In the genomic region with DNA sequence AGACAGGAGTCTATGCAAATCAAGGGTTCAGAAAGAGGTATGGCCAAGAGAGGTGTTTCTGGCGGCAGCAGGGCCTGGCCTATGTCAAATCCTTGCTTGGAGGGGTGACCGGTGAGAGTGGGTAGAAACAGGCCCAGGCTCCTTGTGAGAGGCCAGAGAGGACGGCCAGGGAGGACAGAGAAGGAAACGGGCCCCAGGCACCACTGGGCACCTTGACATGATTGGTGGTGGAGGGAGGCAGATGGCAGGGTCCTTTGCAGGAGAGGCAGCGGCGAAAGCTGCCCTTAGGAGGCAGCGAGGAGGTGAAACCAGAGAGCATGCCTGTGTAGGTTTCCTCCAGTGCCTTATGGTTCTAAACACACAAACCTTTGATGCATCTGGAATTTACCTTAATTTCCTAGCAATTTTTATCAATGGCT, we compare ENCODE assay signal across 11 cellular contexts. TPM values are rescaled to one million over a fixed set of nuclear protein-coding genes. Genes with fewer than 3 reads are reported as not detected.
DNase-seq lines count a peak whose midpoint lies in the region; ATAC-seq, FAIRE-seq and TF ChIP-seq lines count a peak whose summit lies in the region.
"Had no signal": no experiment of that assay in that cellular context is flagged by ENCODE, and none has a peak within 500 bp of the region (broad histone marks: within the 10 kb centered on the region; RNA-seq: fewer than 3 reads in every experiment).

No MANE protein-coding gene starts in this region.

- in situ Hi-C loops in gastrocnemius medialis (cut with MboI; ENCODE audit: low sequenced_read_pairs in 4 of 4) = loop anchor here in 1 of 4 donors (25.0 kb wide), 1 partner anchor 397 kb away; no protein-coding TSS in a partner anchor

- H3K27ac ChIP-seq in OCI-LY3 (ENCODE audit: low read length) (no peak overlapping the region), gastrocnemius medialis (peak overlapping the region in 3 of 4 donors; percentile 54 to 62 (median 60))

- no peak for FAIRE-seq in GM12892 (lab: Jason Lieb, UNC)
- FAIRE-seq: GM18507 had no signal

- H3K9me3 ChIP-seq in OCI-LY3 (ENCODE audit: insufficient read depth, low read length) = no peaks in the 10 kb centered on the region
- no peaks in the 10 kb centered on the region for H3K9me3 ChIP-seq in gastrocnemius medialis

- no peaks in the 10 kb centered on the region for H3K79me2 ChIP-seq in OCI-LY3 (ENCODE audit: low read length)

- H3K27me3 ChIP-seq in OCI-LY3 (ENCODE audit: low read depth, low read length) = no peaks in the 10 kb centered on the region
- H3K27me3 ChIP-seq in gastrocnemius medialis = no peaks in the 10 kb centered on the region

- TF ChIP-seq POLR2A in GM12892 (IDR thresholded peaks at IDR 0.05; ENCODE audit: low read depth, low read length) = no peak
- TF ChIP-seq POLR2A in gastrocnemius medialis (IDR thresholded peaks at IDR 0.05) = no peak

- no peaks in the 10 kb centered on the region for H3K9me3 Mint-ChIP-seq in activated naive CD8-positive, alpha-beta T cell treated with anti-CD3 and anti-CD28 coated beads for 36 hours

- peak; percentile 20; the same call in 1 of the 2 replicates for TF ChIP-seq CTCF in OCI-LY3 (IDR thresholded peaks at IDR 0.05; ENCODE audit: low read depth, low read length)
- no peak for TF ChIP-seq CTCF in gastrocnemius medialis (IDR thresholded peaks at IDR 0.05 in 4 of 5, conservative IDR thresholded peaks at IDR 0.05 in 1 of 5)

- H3K4me2 ChIP-seq in OCI-LY3 (ENCODE audit: low read length) = peak overlapping the region; percentile 54

- H3K4me3 Mint-ChIP-seq in activated naive CD8-positive, alpha-beta T cell treated with anti-CD3 and anti-CD28 coated beads for 36 hours = no peak overlapping the region

- intact Hi-C loops in gastrocnemius medialis (cut with DNase I; ENCODE audit: low total_unique reads) = no loop called here

- H3K9ac ChIP-seq in OCI-LY3 (ENCODE audit: low read length) = peak overlapping the region; percentile 32; the same call in 1 of the 2 replicates

- H3K27ac Mint-ChIP-seq in activated naive CD8-positive, alpha-beta T cell treated with anti-CD3 and anti-CD28 coated beads for 36 hours = no peak overlapping the region

- H3K36me3 Mint-ChIP-seq in activated naive CD8-positive, alpha-beta T cell treated with anti-CD3 and anti-CD28 coated beads for 36 hours = no peaks in the 10 kb centered on the region

- H4K20me1 ChIP-seq in OCI-LY3 (ENCODE audit: insufficient read depth, low read length) = no peaks in the 10 kb centered on the region

- peaks cover 51% of the 10 kb centered on the region for H3K27me3 Mint-ChIP-seq in activated naive CD8-positive, alpha-beta T cell treated with anti-CD3 and anti-CD28 coated beads for 36 hours

- H3K4me1 ChIP-seq in OCI-LY3 (ENCODE audit: low read length) (peaks cover 49% of the 10 kb centered on the region), gastrocnemius medialis (peaks cover 21 to 48% of the 10 kb centered on the region in 2 donors)

- peak overlapping the region; percentile 66 for H2AFZ ChIP-seq in OCI-LY3 (ENCODE audit: low read depth, low read length)

- ATAC-seq in gastrocnemius medialis (no peak), GM19351 (IDR thresholded peaks at IDR 0.05; ENCODE audit: unreplicated experiment) (no peak)

- H3K36me3 ChIP-seq in OCI-LY3 (replicated peaks; ENCODE audit: low read depth, low read length) (no peaks in the 10 kb centered on the region), gastrocnemius medialis (no peaks in the 10 kb centered on the region)

- H3K4me3 ChIP-seq in OCI-LY3 (ENCODE audit: low read length) = peak overlapping the region; percentile 13; the same call in 1 of the 2 replicates
- H3K4me3 ChIP-seq in gastrocnemius medialis = no peak overlapping the region

- DNase-seq in GM12892 (ENCODE audit: insufficient read length) = peak; percentile 7
- DNase-seq in epidermal melanocyte (ENCODE audit: insufficient read length, low spot score) = peak; percentile 6
- DNase-seq in gastrocnemius medialis = no peak
- DNase-seq in SIG-M5 (lab: John Stamatoyannopoulos, UW) = no peak
- no peak for DNase-seq in activated naive CD8-positive, alpha-beta T cell treated with anti-CD3 and anti-CD28 coated beads for 36 hours
- DNase-seq in globus pallidus (ENCODE audit: low spot score) = no peak
- DNase-seq: activated naive CD4-positive, alpha-beta T cell treated with anti-CD3 and anti-CD28 coated beads, Interleukin-2, amount 50 U/mL, for 16 hours; MV-4-11 had no signal

- H3K4me1 Mint-ChIP-seq in activated naive CD8-positive, alpha-beta T cell treated with anti-CD3 and anti-CD28 coated beads for 36 hours = peaks cover 12% of the 10 kb centered on the region

RNA-seq across cellular contexts. Expression of a gene that starts 6.2 kb away (rescaled TPM):
- polyA plus RNA-seq in GM12892 (2012; ENCODE audit: missing spikeins) = not detected
- 100 to 1,000 TPM in 1 of 4 donors, 10 to 100 TPM in 3; 28.7 to 168 (median 71.8) TPM for total RNA-seq in gastrocnemius medialis
- total RNA-seq in activated naive CD8-positive, alpha-beta T cell treated with anti-CD3 and anti-CD28 coated beads for 36 hours = under 1 TPM; 0.24 to 0.25 TPM

Comparison
In these comparisons a context has a peak if more than half of its experiments do, and no peak if none do; other contexts are left out.
1. DNase-seq: peak in GM12892 (single experiment) and epidermal melanocyte (single experiment); none in gastrocnemius medialis (0 of 2), SIG-M5 (single experiment), activated naive CD8-positive, alpha-beta T cell treated with anti-CD3 and anti-CD28 coated beads for 36 hours (single experiment) and globus pallidus (single experiment).
2. RNA of a gene that starts 6.2 kb away (total RNA-seq): 28.7 to 168 TPM in gastrocnemius medialis; 0.24 to 0.25 TPM in activated naive CD8-positive, alpha-beta T cell treated with anti-CD3 and anti-CD28 coated beads for 36 hours; every median in the first group is over 10 times any median in the second.